Comparison of ENCODE assay signal across 20 cellular contexts in the genomic region with DNA sequence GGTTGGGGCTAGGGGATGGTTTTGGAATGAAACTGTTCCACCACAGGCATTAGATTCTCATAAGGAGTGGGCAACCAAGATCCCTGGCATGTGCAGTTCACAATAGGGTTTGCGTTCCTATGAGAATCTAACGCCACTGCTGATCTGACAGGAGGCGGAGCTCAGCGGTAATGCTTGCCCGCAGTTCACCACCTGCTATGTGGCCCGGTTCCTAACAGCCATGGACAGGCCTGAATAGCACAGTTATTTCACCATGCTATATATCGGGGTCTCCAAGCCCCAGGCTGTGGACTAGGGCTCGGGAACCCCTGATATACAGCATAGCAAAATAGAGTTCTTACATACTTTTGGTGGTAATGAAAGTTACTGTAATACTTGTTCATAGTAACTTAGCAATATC.
A peak's percentile ranks its signal among the peaks of the same experiment; 100 is the strongest.
DNase-seq lines count a peak whose midpoint lies in the region; ATAC-seq, FAIRE-seq and TF ChIP-seq lines count a peak whose summit lies in the region.
"Had no signal": no experiment of that assay in that cellular context is flagged by ENCODE, and none has a peak within 500 bp of the region (broad histone marks: within the 10 kb centered on the region; RNA-seq: fewer than 3 reads in every experiment).

No MANE protein-coding gene starts in this region.

- TF ChIP-seq RAD21 in IMR-90 (IDR thresholded peaks at IDR 0.05; ENCODE audit: low read length) = no peak

- 0 out of 2 replicates have a peak overlapping the region, but pooled peaks have one; percentile 42 for H3K14ac ChIP-seq in IMR-90 (replicated peaks; ENCODE audit: low read depth, low read length)

- H3K56ac ChIP-seq in IMR-90 (ENCODE audit: extremely low read depth, insufficient read depth, low read length) = no peak overlapping the region

- H3K36me3 ChIP-seq in IMR-90 (ENCODE audit: control insufficient read depth, insufficient read depth, low read length) (no peaks in the 10 kb centered on the region), left ventricle myocardium inferior (peaks cover 45% of the 10 kb centered on the region)
- H3K36me3 ChIP-seq: BE2C, HAP-1 had no signal

- no peaks in the 10 kb centered on the region for H4K20me1 ChIP-seq in IMR-90 (ENCODE audit: insufficient read depth, low read length)

- H2BK5ac ChIP-seq in IMR-90 (ENCODE audit: low read depth, low read length, poor library complexity, severe bottlenecking) = no peak overlapping the region

- no peak for TF ChIP-seq CTCF in IMR-90 (conservative IDR thresholded peaks at IDR 0.05; ENCODE audit: low read depth, low read length)
- no peak for TF ChIP-seq CTCF in left ventricle myocardium inferior (IDR thresholded peaks at IDR 0.05; ENCODE audit: borderline replicate concordance)

- H3K9me1 ChIP-seq in IMR-90 (ENCODE audit: insufficient read depth, low read length) = no peaks in the 10 kb centered on the region

- peak overlapping the region; percentile 33; the same call in 1 of the 2 replicates for H2AK5ac ChIP-seq in IMR-90 (ENCODE audit: low read depth, low read length)

- H3K79me1 ChIP-seq in IMR-90 (ENCODE audit: low read depth in 1 of 2, low read length in 2 of 2) = 0 out of 4 replicates have a peak, but pooled peaks cover 0 to 3% of the 10 kb centered on the region in 2 experiments

- intact Hi-C loops in IMR-90 (cut with micrococcal nuclease) (loop anchor here (10.0 kb wide), 1 partner anchor 259 kb away; no protein-coding TSS in a partner anchor), left ventricle myocardium inferior (cut with micrococcal nuclease) (loop anchor here (10.0 kb wide), 1 partner anchor 89 kb away; no protein-coding TSS in a partner anchor)

- peak overlapping the region; percentile 81 for H2AK9ac ChIP-seq in IMR-90 (replicated peaks; ENCODE audit: low read depth, low read length, poor library complexity)

- no peak overlapping the region for H3K18ac ChIP-seq in IMR-90 (ENCODE audit: low read depth, low read length)

- peak overlapping the region; percentile 54; the same call in 1 of the 2 replicates for H3K4ac ChIP-seq in IMR-90 (ENCODE audit: low read depth, low read length)

- BruUV-seq in IMR-90 (replicated peaks; lab: Mats Ljungman, UMichigan) = no TSS peak

- 0 out of 2 replicates have a peak overlapping the region, but pooled peaks have one; percentile 10 for H2BK20ac ChIP-seq in IMR-90 (ENCODE audit: low read depth, low read length)

- H2AFZ ChIP-seq in IMR-90 (replicated peaks; ENCODE audit: low read length, poor library complexity) = no peak overlapping the region
- H2AFZ ChIP-seq: GM23248 had no signal

- peak; percentile 5 for FAIRE-seq in urothelium cell line (lab: Jason Lieb, UNC)
- FAIRE-seq: GM12891, HepG2 had no signal

- H3K23ac ChIP-seq in IMR-90 (ENCODE audit: low read depth, low read length) = no peak overlapping the region

- H4K8ac ChIP-seq in IMR-90 (ENCODE audit: low read depth in 2 of 2, low read length in 2 of 2) = peak overlapping the region in 1 of 2 experiments; percentile 39; a peak in 1 of 4 replicates

- TF ChIP-seq POLR2A in IMR-90 (IDR thresholded peaks at IDR 0.05; ENCODE audit: low read depth, low read length) = no peak

- POLR2A ChIA-PET in IMR-90 (lab: Charles Lee; ENCODE audit: unreplicated experiment) = interaction anchor here (0.5 kb wide), 1 partner anchor 287 kb away, joined by 14 read pairs; no protein-coding TSS in a partner anchor

- CTCF ChIA-PET in IMR-90 (lab: Yijun Ruan, JAX) = no interaction called here

- H3K4me1 ChIP-seq in IMR-90 (ENCODE audit: control insufficient read depth, insufficient read depth, low read length) = no peaks in the 10 kb centered on the region
- H3K4me1 ChIP-seq in left ventricle myocardium inferior = peaks cover 8% of the 10 kb centered on the region
- H3K4me1 ChIP-seq: BE2C, HAP-1 had no signal

- H3K27ac ChIP-seq in IMR-90 (ENCODE audit: insufficient read depth, low read length) = no peak overlapping the region
- H3K27ac ChIP-seq in left ventricle myocardium inferior (replicated peaks) = no peak overlapping the region
- H3K27ac ChIP-seq: GM23248 had no signal

- in situ Hi-C loops in G401 (cut with HindIII; ENCODE audit: low sequenced_read_pairs) (no loop called here), IMR-90 (cut with MboI; ENCODE audit: low sequenced_read_pairs) (no loop called here)

- H4K91ac ChIP-seq in IMR-90 (ENCODE audit: insufficient read depth, low read depth, low read length) = 0 out of 2 replicates have a peak overlapping the region, but pooled peaks have one; percentile 60

- no peak overlapping the region for H3K9ac ChIP-seq in IMR-90 (ENCODE audit: low read depth, low read length)
- H3K9ac ChIP-seq: GM23248 had no signal

- no peaks in the 10 kb centered on the region for H3K27me3 ChIP-seq in IMR-90 (ENCODE audit: control insufficient read depth, insufficient read depth, low read length)
- no peaks in the 10 kb centered on the region for H3K27me3 ChIP-seq in left ventricle myocardium inferior (ENCODE audit: low read depth)
- H3K27me3 ChIP-seq: BE2C had no signal

- H2BK15ac ChIP-seq in IMR-90 (ENCODE audit: low read depth, low read length) = peak overlapping the region; percentile 68; the same call in 1 of the 3 replicates

- 0 out of 2 replicates have a peak, but pooled peaks cover 2% of the 10 kb centered on the region for H3K9me3 ChIP-seq in IMR-90 (ENCODE audit: control insufficient read depth, insufficient read depth, low read length)
- peaks cover 6% of the 10 kb centered on the region for H3K9me3 ChIP-seq in left ventricle myocardium inferior (replicated peaks)
- H3K9me3 ChIP-seq: BE2C, HAP-1 had no signal

- no peak overlapping the region for H4K5ac ChIP-seq in IMR-90 (ENCODE audit: low read depth, low read length)

- H3K4me3 ChIP-seq in IMR-90 (ENCODE audit: insufficient read depth, low read depth, low read length) (no peak overlapping the region), left ventricle myocardium inferior (peak overlapping the region; percentile 25)
- H3K4me3 ChIP-seq: GM23248, HAP-1 had no signal

- H3K4me2 ChIP-seq in IMR-90 (ENCODE audit: low read depth, low read length) = no peak overlapping the region

- 90% methylated on average over 2 of the region's 8 CpGs; no CpG with 5 or more reads in 1 of the 2 experiments for WGBS in IMR-90 (ENCODE audit: extremely low coverage in 2 of 2, insufficient read length in 1 of 2), 2 experiments

- no peak for ATAC-seq in IMR-90 (ENCODE audit: low read depth)
- ATAC-seq: HepG2 had no signal

- DNase-seq in G401 (ENCODE audit: low spot score) (peak; percentile 27), IMR-90 (no peak), left ventricle myocardium inferior (no peak), urothelium cell line (ENCODE audit: low spot score) (no peak), hypothalamus (lab: John Stamatoyannopoulos, UW) (no peak), NAMALWA (ENCODE audit: low spot score) (no peak)
- DNase-seq: ACHN; BE2C; C1 segment of cervical spinal cord; CD4-positive, CD25-positive, alpha-beta regulatory T cell; CD8-positive, alpha-beta memory T cell; COR-L47; DMS 273 treated with DMSO at 0.1 percent for 48 hours; DMS53; DND-41; EL; GM23248 had no signal

- dilution Hi-C loops in IMR-90 (cut with HindIII; ENCODE audit: low sequenced_read_pairs, unreplicated experiment) = no loop called here

- no peak overlapping the region for H2BK120ac ChIP-seq in IMR-90 (ENCODE audit: low read depth, low read length)

TF ChIP-seq in IMR-90, 13 proteins besides CTCF, POLR2A, EP300 and RAD21:
- TF ChIP-seq FOS (IDR thresholded peaks at IDR 0.05; ENCODE audit: low read depth, low read length) = no peak
- no peak for TF ChIP-seq BHLHE40 (IDR thresholded peaks at IDR 0.05; ENCODE audit: low read depth, low read length)
- TF ChIP-seq, protein P1, sequence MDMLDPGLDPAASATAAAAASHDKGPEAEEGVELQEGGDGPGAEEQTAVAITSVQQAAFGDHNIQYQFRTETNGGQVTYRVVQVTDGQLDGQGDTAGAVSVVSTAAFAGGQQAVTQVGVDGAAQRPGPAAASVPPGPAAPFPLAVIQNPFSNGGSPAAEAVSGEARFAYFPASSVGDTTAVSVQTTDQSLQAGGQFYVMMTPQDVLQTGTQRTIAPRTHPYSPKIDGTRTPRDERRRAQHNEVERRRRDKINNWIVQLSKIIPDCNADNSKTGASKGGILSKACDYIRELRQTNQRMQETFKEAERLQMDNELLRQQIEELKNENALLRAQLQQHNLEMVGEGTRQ (IDR thresholded peaks at IDR 0.05; ENCODE audit: low read depth, low read length) = no peak
